ENCODE assay signal across 1 cellular context in genomic region chr22:19993926-19994325, GRCh38.
TF ChIP-seq lines count a peak whose summit lies in the region.

No MANE protein-coding gene starts in this region.

TF ChIP-seq in SK-N-SH treated with all-trans-retinoic acid at 6 μM for 48 hours, 23 proteins besides CTCF, POLR2A, EP300 and RAD21 (continued from another document):
- TF ChIP-seq, protein P1, sequence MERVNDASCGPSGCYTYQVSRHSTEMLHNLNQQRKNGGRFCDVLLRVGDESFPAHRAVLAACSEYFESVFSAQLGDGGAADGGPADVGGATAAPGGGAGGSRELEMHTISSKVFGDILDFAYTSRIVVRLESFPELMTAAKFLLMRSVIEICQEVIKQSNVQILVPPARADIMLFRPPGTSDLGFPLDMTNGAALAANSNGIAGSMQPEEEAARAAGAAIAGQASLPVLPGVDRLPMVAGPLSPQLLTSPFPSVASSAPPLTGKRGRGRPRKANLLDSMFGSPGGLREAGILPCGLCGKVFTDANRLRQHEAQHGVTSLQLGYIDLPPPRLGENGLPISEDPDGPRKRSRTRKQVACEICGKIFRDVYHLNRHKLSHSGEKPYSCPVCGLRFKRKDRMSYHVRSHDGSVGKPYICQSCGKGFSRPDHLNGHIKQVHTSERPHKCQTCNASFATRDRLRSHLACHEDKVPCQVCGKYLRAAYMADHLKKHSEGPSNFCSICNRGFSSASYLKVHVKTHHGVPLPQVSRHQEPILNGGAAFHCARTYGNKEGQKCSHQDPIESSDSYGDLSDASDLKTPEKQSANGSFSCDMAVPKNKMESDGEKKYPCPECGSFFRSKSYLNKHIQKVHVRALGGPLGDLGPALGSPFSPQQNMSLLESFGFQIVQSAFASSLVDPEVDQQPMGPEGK (CRISPR knock-in tag; IDR thresholded peaks at IDR 0.05; ENCODE audit: borderline replicate concordance) = no peak
- TF ChIP-seq OSR1 (CRISPR knock-in tag; IDR thresholded peaks at IDR 0.05) (no peak), ESRRG (CRISPR knock-in tag; IDR thresholded peaks at IDR 0.05) (no peak), ZNF8 (CRISPR knock-in tag; IDR thresholded peaks at IDR 0.05) (no peak), TCF4 (CRISPR knock-in tag; IDR thresholded peaks at IDR 0.05; ENCODE audit: borderline replicate concordance) (no peak), BACH2 (CRISPR knock-in tag; IDR thresholded peaks at IDR 0.05; ENCODE audit: borderline replicate concordance) (no peak), GLIS3 (CRISPR knock-in tag; IDR thresholded peaks at IDR 0.05) (no peak), ARNTL (CRISPR knock-in tag; IDR thresholded peaks at IDR 0.05; ENCODE audit: borderline replicate concordance, low read depth) (no peak), ZFP30 (CRISPR knock-in tag; IDR thresholded peaks at IDR 0.05) (no peak), CSDC2 (CRISPR knock-in tag; IDR thresholded peaks at IDR 0.05) (no peak), SNAI2 (CRISPR knock-in tag; IDR thresholded peaks at IDR 0.05) (no peak), TOX (CRISPR knock-in tag; IDR thresholded peaks at IDR 0.05; ENCODE audit: borderline replicate concordance) (no peak)
- TF ChIP-seq, protein P2, sequence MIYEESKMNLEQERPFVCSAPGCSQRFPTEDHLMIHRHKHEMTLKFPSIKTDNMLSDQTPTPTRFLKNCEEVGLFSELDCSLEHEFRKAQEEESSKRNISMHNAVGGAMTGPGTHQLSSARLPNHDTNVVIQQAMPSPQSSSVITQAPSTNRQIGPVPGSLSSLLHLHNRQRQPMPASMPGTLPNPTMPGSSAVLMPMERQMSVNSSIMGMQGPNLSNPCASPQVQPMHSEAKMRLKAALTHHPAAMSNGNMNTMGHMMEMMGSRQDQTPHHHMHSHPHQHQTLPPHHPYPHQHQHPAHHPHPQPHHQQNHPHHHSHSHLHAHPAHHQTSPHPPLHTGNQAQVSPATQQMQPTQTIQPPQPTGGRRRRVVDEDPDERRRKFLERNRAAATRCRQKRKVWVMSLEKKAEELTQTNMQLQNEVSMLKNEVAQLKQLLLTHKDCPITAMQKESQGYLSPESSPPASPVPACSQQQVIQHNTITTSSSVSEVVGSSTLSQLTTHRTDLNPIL (CRISPR knock-in tag; IDR thresholded peaks at IDR 0.05; ENCODE audit: low read depth) = no peak
